In genomic region chr15:70505411-70505919, GRCh38 we compare ENCODE assay signal across 8 cellular contexts.
DNase-seq lines count a peak whose midpoint lies in the region; ATAC-seq and TF ChIP-seq lines count a peak whose summit lies in the region.

No MANE protein-coding gene starts in this region.

- peaks cover 6% of the 10 kb centered on the region for H3K9me3 Mint-ChIP-seq in activated T-helper 17 cell treated with anti-CD3 and anti-CD28 coated beads, Interleukin-2, amount 50 U/mL, for 72 hours
- H3K9me3 Mint-ChIP-seq in natural killer cell = peaks cover 1 to 5% of the 10 kb centered on the region in 2 donors

- peak overlapping the region; percentile 64 for H3K9ac ChIP-seq in Loucy (ENCODE audit: low read depth, low read length, poor library complexity, severe bottlenecking)

- H3K4me1 Mint-ChIP-seq in activated T-helper 17 cell treated with anti-CD3 and anti-CD28 coated beads, Interleukin-2, amount 50 U/mL, for 72 hours = peaks cover 48% of the 10 kb centered on the region
- peaks cover 44 to 62% of the 10 kb centered on the region in 2 donors for H3K4me1 Mint-ChIP-seq in natural killer cell

- H3K36me3 ChIP-seq in Loucy (ENCODE audit: insufficient read depth, low read length) = no peaks in the 10 kb centered on the region

- intact Hi-C loops in natural killer cell (cut with micrococcal nuclease) = no loop called here

- no peaks in the 10 kb centered on the region for H3K9me2 ChIP-seq in Loucy (replicated peaks; ENCODE audit: low read depth, low read length)

- H4K20me1 ChIP-seq in Loucy (ENCODE audit: insufficient read depth, low read length, poor library complexity, severe bottlenecking) = no peaks in the 10 kb centered on the region

- H3K79me2 ChIP-seq in Loucy (ENCODE audit: insufficient read depth, low read length) = 0 out of 2 replicates have a peak, but pooled peaks cover 4% of the 10 kb centered on the region

- peaks cover 2% of the 10 kb centered on the region; the same call in 1 of the 2 replicates for H3K9me3 ChIP-seq in Loucy (ENCODE audit: insufficient read depth, low read depth, low read length)

- H3K27ac Mint-ChIP-seq in activated T-helper 17 cell treated with anti-CD3 and anti-CD28 coated beads, Interleukin-2, amount 50 U/mL, for 72 hours = peak overlapping the region; percentile 31
- peak overlapping the region in 1 of 2 donors; percentile 22 for H3K27ac Mint-ChIP-seq in natural killer cell

- peak overlapping the region; percentile 83 for H3K4me2 ChIP-seq in Loucy (ENCODE audit: low read depth, low read length, poor library complexity, severe bottlenecking)

- no peaks in the 10 kb centered on the region for H3K36me3 Mint-ChIP-seq in activated T-helper 17 cell treated with anti-CD3 and anti-CD28 coated beads, Interleukin-2, amount 50 U/mL, for 72 hours (ENCODE audit: low read depth)
- peaks cover 5% of the 10 kb centered on the region for H3K36me3 Mint-ChIP-seq in natural killer cell

- H3K4me3 ChIP-seq in Loucy (ENCODE audit: low read length, poor library complexity, severe bottlenecking) = peak overlapping the region; percentile 62

- peaks cover 3% of the 10 kb centered on the region; the same call in 1 of the 2 replicates for H3F3A ChIP-seq in Loucy (ENCODE audit: low read depth)

- peak; percentile 53 for ATAC-seq in activated T-helper 17 cell treated with anti-CD3 and anti-CD28 coated beads, Interleukin-2, amount 50 U/mL, for 72 hours (replicated peaks)
- ATAC-seq in natural killer cell = peak in 1 of 3 donors; percentile 24
- no peak for ATAC-seq in GM21367 (IDR thresholded peaks at IDR 0.05; ENCODE audit: unreplicated experiment)
- no peak for ATAC-seq in HG03378 (IDR thresholded peaks at IDR 0.05; ENCODE audit: unreplicated experiment)
- ATAC-seq in GM18858 (IDR thresholded peaks at IDR 0.05; ENCODE audit: unreplicated experiment) = no peak

- H3K27me3 Mint-ChIP-seq in activated T-helper 17 cell treated with anti-CD3 and anti-CD28 coated beads, Interleukin-2, amount 50 U/mL, for 72 hours = no peaks in the 10 kb centered on the region
- H3K27me3 Mint-ChIP-seq in natural killer cell (ENCODE audit: low read depth in 2 of 2) = peaks cover 21 to 47% of the 10 kb centered on the region in 2 donors

- DNase-seq in EH (ENCODE audit: low read depth) (peak; percentile 86), natural killer cell (no peak), Ammon's horn (ENCODE audit: low spot score) (no peak)

- H3K4me1 ChIP-seq in Loucy (ENCODE audit: insufficient read depth, low read length, poor library complexity, severe bottlenecking) = peaks cover 97% of the 10 kb centered on the region

- no peak overlapping the region for H2AFZ ChIP-seq in Loucy (ENCODE audit: low read length)

- no peaks in the 10 kb centered on the region for H3K27me3 ChIP-seq in Loucy (ENCODE audit: insufficient read depth, low read length, poor library complexity, severe bottlenecking)

- H3K4me3 Mint-ChIP-seq in activated T-helper 17 cell treated with anti-CD3 and anti-CD28 coated beads, Interleukin-2, amount 50 U/mL, for 72 hours = peak overlapping the region; percentile 67
- peak overlapping the region; percentile 37 for H3K4me3 Mint-ChIP-seq in natural killer cell

- TF ChIP-seq CTCF in Loucy (conservative IDR thresholded peaks at IDR 0.05; ENCODE audit: low read length) (peak; percentile 39), natural killer cell (IDR thresholded peaks at IDR 0.05) (no peak)
